ENCODE assay signal across 25 cellular contexts in the genomic region with DNA sequence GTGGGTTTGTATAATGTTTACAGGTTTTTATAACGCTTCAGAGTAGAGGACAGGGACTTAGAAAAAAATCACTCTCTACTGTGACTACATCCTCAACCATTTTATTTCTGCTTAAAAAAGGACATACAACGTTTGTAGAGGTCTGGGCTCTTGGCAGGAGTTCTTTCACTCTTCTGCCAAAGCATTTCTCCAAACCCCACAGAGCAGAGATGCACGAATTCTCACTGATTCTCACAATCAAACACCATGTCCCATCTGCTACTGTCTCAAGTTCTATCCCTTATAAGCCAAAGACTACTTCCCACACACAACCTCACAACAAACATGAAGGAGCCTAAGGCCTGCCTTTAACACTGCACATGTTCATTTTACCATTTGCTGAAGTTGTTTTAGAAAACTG. TPM values are rescaled to one million over a fixed set of nuclear protein-coding genes. Genes with fewer than 3 reads are reported as not detected.
A peak's percentile ranks its signal among the peaks of the same experiment; 100 is the strongest.
DNase-seq lines count a peak whose midpoint lies in the region; ATAC-seq and TF ChIP-seq lines count a peak whose summit lies in the region.
"Had no signal": no experiment of that assay in that cellular context is flagged by ENCODE, and none has a peak within 500 bp of the region (broad histone marks: within the 10 kb centered on the region; RNA-seq: fewer than 3 reads in every experiment).

No MANE protein-coding gene starts in this region.

- H3K27me3 Mint-ChIP-seq in activated CD8-positive, alpha-beta memory T cell treated with anti-CD3 and anti-CD28 coated beads, Interleukin-2, amount 10 ng/mL, durations not matched to agents 7 days and 5 days: no peaks in the 10 kb centered on the region
- H3K27me3 Mint-ChIP-seq in WTC11 (ENCODE audit: low read depth): no peaks in the 10 kb centered on the region
- H3K27me3 Mint-ChIP-seq: activated B cell treated with CpG ODN at 0.5 μM for 24 hours; activated T-helper 17 cell treated with anti-CD3 and anti-CD28 coated beads, Interleukin-2, amount 50 U/mL, for 72 hours; CD4-positive, alpha-beta memory T cell; naive thymus-derived CD8-positive, alpha-beta T cell; T-cell had no signal

- POLR2A ChIA-PET in WTC11 (lab: Charles Lee): no interaction called here
- POLR2A ChIA-PET in GM10248 (lab: Yijun Ruan, JAX): no interaction called here

- H3K9me3 Mint-ChIP-seq in activated CD8-positive, alpha-beta memory T cell treated with anti-CD3 and anti-CD28 coated beads, Interleukin-2, amount 10 ng/mL, durations not matched to agents 7 days and 5 days (ENCODE audit: low read depth): no peaks in the 10 kb centered on the region
- H3K9me3 Mint-ChIP-seq in WTC11: no peaks in the 10 kb centered on the region
- H3K9me3 Mint-ChIP-seq: activated B cell treated with CpG ODN at 0.5 μM for 24 hours; activated T-helper 17 cell treated with anti-CD3 and anti-CD28 coated beads, Interleukin-2, amount 50 U/mL, for 72 hours; CD4-positive, alpha-beta memory T cell; naive thymus-derived CD8-positive, alpha-beta T cell; T-cell had no signal

- no peak overlapping the region for H3K4me3 ChIP-seq in right atrium auricular region
- no peak overlapping the region for H3K4me3 ChIP-seq in skeletal muscle tissue (ENCODE audit: low read length in 3 of 3)
- H3K4me3 ChIP-seq: breast epithelium, colonic mucosa, SJSA1, vagina had no signal

- no peak overlapping the region for H3K4me3 Mint-ChIP-seq in activated CD8-positive, alpha-beta memory T cell treated with anti-CD3 and anti-CD28 coated beads, Interleukin-2, amount 10 ng/mL, durations not matched to agents 7 days and 5 days
- no peak overlapping the region for H3K4me3 Mint-ChIP-seq in WTC11
- H3K4me3 Mint-ChIP-seq: activated B cell treated with CpG ODN at 0.5 μM for 24 hours; activated T-helper 17 cell treated with anti-CD3 and anti-CD28 coated beads, Interleukin-2, amount 50 U/mL, for 72 hours; CD4-positive, alpha-beta memory T cell; naive thymus-derived CD8-positive, alpha-beta T cell; T-cell had no signal

- peaks cover 1% of the 10 kb centered on the region for H3K4me1 Mint-ChIP-seq in activated CD8-positive, alpha-beta memory T cell treated with anti-CD3 and anti-CD28 coated beads, Interleukin-2, amount 10 ng/mL, durations not matched to agents 7 days and 5 days
- peaks cover 2% of the 10 kb centered on the region for H3K4me1 Mint-ChIP-seq in WTC11
- H3K4me1 Mint-ChIP-seq: activated B cell treated with CpG ODN at 0.5 μM for 24 hours had no signal

- CTCF ChIA-PET in activated CD8-positive, alpha-beta memory T cell treated with anti-CD3 and anti-CD28 coated beads, Interleukin-2, amount 10 ng/mL, durations not matched to agents 7 days and 5 days (lab: Charles Lee): interaction anchor here (0.7 kb wide), 1 partner anchor 13 kb away, joined by 3 read pairs; no protein-coding TSS in a partner anchor
- CTCF ChIA-PET in WTC11 (lab: Charles Lee): no interaction called here
- CTCF ChIA-PET in GM10248 (lab: Yijun Ruan, JAX): no interaction called here

- ATAC-seq in activated CD8-positive, alpha-beta memory T cell treated with anti-CD3 and anti-CD28 coated beads, Interleukin-2, amount 10 ng/mL, durations not matched to agents 7 days and 5 days: no peak
- ATAC-seq in WTC11 (no peak), HG03108 (IDR thresholded peaks at IDR 0.05; ENCODE audit: unreplicated experiment) (no peak)
- ATAC-seq: activated T-helper 17 cell treated with anti-CD3 and anti-CD28 coated beads, Interleukin-2, amount 50 U/mL, for 72 hours; naive thymus-derived CD8-positive, alpha-beta T cell; stimulated activated naive CD8-positive, alpha-beta T cell treated with anti-CD3 and anti-CD28 coated beads, Interleukin-15, Interleukin-2, amounts not matched to agents 100 U/mL and 50 U/mL, for 24 hours; T-cell had no signal

- H3K36me3 Mint-ChIP-seq in activated CD8-positive, alpha-beta memory T cell treated with anti-CD3 and anti-CD28 coated beads, Interleukin-2, amount 10 ng/mL, durations not matched to agents 7 days and 5 days: peaks cover 21% of the 10 kb centered on the region
- peaks cover 41% of the 10 kb centered on the region for H3K36me3 Mint-ChIP-seq in WTC11

- H3K4me1 ChIP-seq in right atrium auricular region (peaks cover 0 to 25% of the 10 kb centered on the region in 2 donors), skeletal muscle tissue (ENCODE audit: control insufficient read depth in 3 of 3, insufficient read depth in 3 of 3, low read length in 3 of 3) (peaks cover 0 to 14% (median 4%) of the 10 kb centered on the region in 3 donors)
- H3K4me1 ChIP-seq: breast epithelium, colonic mucosa, SJSA1, vagina had no signal

- H3K27ac Mint-ChIP-seq in activated CD8-positive, alpha-beta memory T cell treated with anti-CD3 and anti-CD28 coated beads, Interleukin-2, amount 10 ng/mL, durations not matched to agents 7 days and 5 days: peak overlapping the region; percentile 1
- peak overlapping the region; percentile 17; the same call in 1 of the 2 replicates for H3K27ac Mint-ChIP-seq in WTC11
- H3K27ac Mint-ChIP-seq: activated B cell treated with CpG ODN at 0.5 μM for 24 hours; activated T-helper 17 cell treated with anti-CD3 and anti-CD28 coated beads, Interleukin-2, amount 50 U/mL, for 72 hours; naive thymus-derived CD8-positive, alpha-beta T cell; T-cell had no signal

- H3K27ac ChIP-seq in right atrium auricular region (peak overlapping the region; percentile 18 to 22), skeletal muscle tissue (ENCODE audit: low read depth, low read length) (peak overlapping the region; percentile 15)
- H3K27ac ChIP-seq: breast epithelium, colonic mucosa, SJSA1, vagina had no signal

- TF ChIP-seq CTCF in WTC11 (IDR thresholded peaks at IDR 0.05) (no peak), right atrium auricular region (IDR thresholded peaks at IDR 0.05) (no peak), GM10248 (IDR thresholded peaks at IDR 0.05; ENCODE audit: control extremely low read depth, extremely low read depth, low read depth, missing control alignments) (no peak)

- H3K36me3 ChIP-seq in right atrium auricular region (no peaks in the 10 kb centered on the region), skeletal muscle tissue (ENCODE audit: control insufficient read depth in 3 of 3, insufficient read depth in 3 of 3, low read length in 3 of 3) (peaks cover 7 to 25% (median 22%) of the 10 kb centered on the region in 3 donors)
- H3K36me3 ChIP-seq: breast epithelium, colonic mucosa, vagina had no signal

- H3K27me3 ChIP-seq in right atrium auricular region (no peaks in the 10 kb centered on the region), skeletal muscle tissue (ENCODE audit: control insufficient read depth in 3 of 3, insufficient read depth in 3 of 3, low read length in 3 of 3) (no peaks in the 10 kb centered on the region)
- H3K27me3 ChIP-seq: breast epithelium, colonic mucosa, SJSA1, vagina had no signal

- H3K9ac ChIP-seq in skeletal muscle tissue (ENCODE audit: low read depth in 1 of 3, low read length in 3 of 3): no peak overlapping the region

- H3K9me3 ChIP-seq in right atrium auricular region: no peaks in the 10 kb centered on the region
- no peaks in the 10 kb centered on the region for H3K9me3 ChIP-seq in skeletal muscle tissue (ENCODE audit: control insufficient read depth in 3 of 3, low read length in 3 of 3)
- H3K9me3 ChIP-seq: breast epithelium, colonic mucosa, SJSA1, vagina had no signal

- no peak for DNase-seq in activated CD8-positive, alpha-beta memory T cell treated with anti-CD3 and anti-CD28 coated beads, Interleukin-2, amount 10 ng/mL, durations not matched to agents 7 days and 5 days
- DNase-seq in activated CD8-positive, alpha-beta memory T cell treated with anti-CD3 and anti-CD28 coated beads for 24 hours: no peak
- DNase-seq in WTC11 (ENCODE audit: low spot score) (no peak), right atrium auricular region (ENCODE audit: low spot score) (no peak), GM10248 (ENCODE audit: extremely low spot score) (no peak), COR-L47 (lab: John Stamatoyannopoulos, UW) (no peak)
- DNase-seq: activated B cell treated with CpG ODN at 0.5 μM for 24 hours; activated CD4-positive, alpha-beta T cell treated with anti-CD3 and anti-CD28 coated beads, Interleukin-2, amount 50 U/mL, for 1 hour; activated naive CD4-positive, alpha-beta T cell treated with anti-CD3 and anti-CD28 coated beads, Interleukin-2, amount 50 U/mL, for 16 hours; CD4-positive, alpha-beta memory T cell; colonic mucosa; effector CD8-positive, alpha-beta T cell; glutamatergic neuron; naive thymus-derived CD8-positive, alpha-beta T cell; NCI-H774; occipital lobe; small intestine; stimulated activated naive CD8-positive, alpha-beta T cell treated with anti-CD3 and anti-CD28 coated beads, Interleukin-15, Interleukin-2, amounts not matched to agents 100 U/mL and 50 U/mL, for 24 hours; T-cell had no signal

TF ChIP-seq in WTC11, 78 proteins besides CTCF, POLR2A, EP300 and RAD21 (continues in another document):
- TF ChIP-seq GABPB1 (CRISPR knock-in tag; IDR thresholded peaks at IDR 0.05) (no peak), NFATC4 (CRISPR knock-in tag; IDR thresholded peaks at IDR 0.05) (no peak)
- TF ChIP-seq, protein P1, sequence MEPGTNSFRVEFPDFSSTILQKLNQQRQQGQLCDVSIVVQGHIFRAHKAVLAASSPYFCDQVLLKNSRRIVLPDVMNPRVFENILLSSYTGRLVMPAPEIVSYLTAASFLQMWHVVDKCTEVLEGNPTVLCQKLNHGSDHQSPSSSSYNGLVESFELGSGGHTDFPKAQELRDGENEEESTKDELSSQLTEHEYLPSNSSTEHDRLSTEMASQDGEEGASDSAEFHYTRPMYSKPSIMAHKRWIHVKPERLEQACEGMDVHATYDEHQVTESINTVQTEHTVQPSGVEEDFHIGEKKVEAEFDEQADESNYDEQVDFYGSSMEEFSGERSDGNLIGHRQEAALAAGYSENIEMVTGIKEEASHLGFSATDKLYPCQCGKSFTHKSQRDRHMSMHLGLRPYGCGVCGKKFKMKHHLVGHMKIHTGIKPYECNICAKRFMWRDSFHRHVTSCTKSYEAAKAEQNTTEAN (CRISPR knock-in tag; IDR thresholded peaks at IDR 0.05): no peak
- TF ChIP-seq, protein P2, sequence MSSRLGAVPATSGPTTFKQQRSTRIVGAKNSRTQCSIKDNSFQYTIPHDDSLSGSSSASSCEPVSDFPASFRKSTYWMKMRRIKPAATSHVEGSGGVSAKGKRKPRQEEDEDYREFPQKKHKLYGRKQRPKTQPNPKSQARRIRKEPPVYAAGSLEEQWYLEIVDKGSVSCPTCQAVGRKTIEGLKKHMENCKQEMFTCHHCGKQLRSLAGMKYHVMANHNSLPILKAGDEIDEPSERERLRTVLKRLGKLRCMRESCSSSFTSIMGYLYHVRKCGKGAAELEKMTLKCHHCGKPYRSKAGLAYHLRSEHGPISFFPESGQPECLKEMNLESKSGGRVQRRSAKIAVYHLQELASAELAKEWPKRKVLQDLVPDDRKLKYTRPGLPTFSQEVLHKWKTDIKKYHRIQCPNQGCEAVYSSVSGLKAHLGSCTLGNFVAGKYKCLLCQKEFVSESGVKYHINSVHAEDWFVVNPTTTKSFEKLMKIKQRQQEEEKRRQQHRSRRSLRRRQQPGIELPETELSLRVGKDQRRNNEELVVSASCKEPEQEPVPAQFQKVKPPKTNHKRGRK (CRISPR knock-in tag; IDR thresholded peaks at IDR 0.05; ENCODE audit: borderline replicate concordance): no peak

RNA-seq across cellular contexts. Expression of a gene that starts 7.0 kb away (rescaled TPM):
- total RNA-seq in activated CD8-positive, alpha-beta memory T cell treated with anti-CD3 and anti-CD28 coated beads, Interleukin-2, amount 10 ng/mL, durations not matched to agents 7 days and 5 days: 100 to 1,000 TPM in 1 of 2 experiments, 10 to 100 TPM in 1; 63.8 to 103 TPM
- total RNA-seq in WTC11 (2021) (44.8 to 46.8 TPM (median 45.3 TPM) in 3 replicates), right atrium auricular region (10 to 100 TPM; 13.9 to 16.7 TPM), skeletal muscle tissue (26.6 TPM)
